Comparison of ENCODE assay signal across 8 cellular contexts in genomic region chr7:143263266-143264195, GRCh38. TPM values are rescaled to one million over a fixed set of nuclear protein-coding genes. Genes with fewer than 3 reads are reported as not detected.
A peak's percentile ranks its signal among the peaks of the same experiment; 100 is the strongest.
DNase-seq lines count a peak whose midpoint lies in the region; ATAC-seq and TF ChIP-seq lines count a peak whose summit lies in the region.

TSS of gene GSTK1 (plus strand) at chr7:143263441. CDS start at chr7:143263514, 73 bp downstream.

- H3K27ac ChIP-seq in Karpas-422 (ENCODE audit: low read length) (peak within 1 kb of the TSS; percentile 27; the same call in 1 of the 2 replicates), SK-N-SH (ENCODE audit: low read depth in 2 of 2, low read length in 1 of 2) (peak within 1 kb of the TSS; percentile 54 to 79; a peak in 3 of 4 replicates), temporal lobe (ENCODE audit: low read depth, low read length) (peak within 1 kb of the TSS; percentile 25)

- H3K4me2 ChIP-seq in Karpas-422 (ENCODE audit: low read depth, low read length, poor library complexity, severe bottlenecking): peak within 1 kb of the TSS; percentile 74
- H3K4me2 ChIP-seq in SK-N-SH: peak within 1 kb of the TSS; percentile 91

- TF ChIP-seq EP300 in SK-N-SH (IDR thresholded peaks at IDR 0.05; ENCODE audit: borderline replicate concordance in 1 of 2, low read depth in 1 of 2, low read length in 1 of 2): no peak

- H4K20me1 ChIP-seq in Karpas-422 (ENCODE audit: insufficient read depth, low read depth, low read length) (no peaks in the 10 kb centered on the region), SK-N-SH (ENCODE audit: insufficient read depth) (no peaks in the 10 kb centered on the region)

- H3K9ac ChIP-seq in Karpas-422 (ENCODE audit: low read length) (peak within 1 kb of the TSS; percentile 97), SK-N-SH (peak within 1 kb of the TSS; percentile 72)

- H3K79me2 ChIP-seq in Karpas-422 (ENCODE audit: low read length) (peaks cover 15% of the 10 kb centered on the region), SK-N-SH (ENCODE audit: insufficient read depth) (peaks cover 23% of the 10 kb centered on the region)

- CTCF ChIA-PET in SK-N-SH (lab: Yijun Ruan, JAX): interaction anchor here (0.9 to 3.9 kb wide), 15 partner anchors 13 to 153 kb away, joined by 3 to 17 read pairs (median 5); partner anchors contain the start of gene CASP2

- 1% methylated on average over 43 of the region's 48 CpGs for WGBS in SK-N-SH (ENCODE audit: low lambda C conversion rate)

- peaks cover 19% of the 10 kb centered on the region for H3K36me3 ChIP-seq in Karpas-422 (ENCODE audit: insufficient read depth, low read length)
- H3K36me3 ChIP-seq in SK-N-SH (replicated peaks in 1 of 2; ENCODE audit: control insufficient read depth in 1 of 2, insufficient read depth in 2 of 2, low read length in 1 of 2): peaks cover 30 to 31% of the 10 kb centered on the region in 2 experiments

- H3K27me3 ChIP-seq in Karpas-422 (ENCODE audit: low read length) (no peaks in the 10 kb centered on the region), SK-N-SH (ENCODE audit: insufficient read depth) (no peaks in the 10 kb centered on the region)

- H3K4me1 ChIP-seq in Karpas-422 (ENCODE audit: low read length) (peaks cover 30% of the 10 kb centered on the region), SK-N-SH (ENCODE audit: control insufficient read depth in 1 of 2, insufficient read depth in 2 of 2, low read depth in 1 of 2, low read length in 1 of 2) (peaks cover 7 to 12% of the 10 kb centered on the region in 2 experiments; a peak in 2 of 4 replicates)

- H2AFZ ChIP-seq in Karpas-422 (ENCODE audit: low read length): peak within 1 kb of the TSS; percentile 98
- H2AFZ ChIP-seq in SK-N-SH (ENCODE audit: low read depth): peak within 1 kb of the TSS; percentile 95

- H3K4me3 ChIP-seq in Karpas-422 (ENCODE audit: low read length): peak within 1 kb of the TSS; percentile 98
- peak within 1 kb of the TSS; percentile 76 to 96 for H3K4me3 ChIP-seq in SK-N-SH (ENCODE audit: low read depth in 2 of 2, low read length in 1 of 2)

- 0 out of 2 replicates have a peak, but pooled peaks have one; percentile 8 for TF ChIP-seq CTCF in SK-N-SH (IDR thresholded peaks at IDR 0.05)
- TF ChIP-seq CTCF in omental fat pad (IDR thresholded peaks at IDR 0.05): no peak

- no peaks in the 10 kb centered on the region for H3K9me3 ChIP-seq in Karpas-422 (ENCODE audit: low read length)
- no peaks in the 10 kb centered on the region for H3K9me3 ChIP-seq in SK-N-SH

- DNase-seq in EL: peak; percentile 69
- DNase-seq in Karpas-422: peak; percentile 91
- DNase-seq in SK-N-SH: peak; percentile 94
- peak; percentile 84 for DNase-seq in activated naive CD4-positive, alpha-beta T cell treated with anti-CD3 and anti-CD28 coated beads, Interleukin-2, amount 50 U/mL, for 16 hours
- DNase-seq in globus pallidus (ENCODE audit: low spot score): peak; percentile 81
- peak; percentile 54 for DNase-seq in omental fat pad (ENCODE audit: low spot score)

- TF ChIP-seq RAD21 in SK-N-SH (IDR thresholded peaks at IDR 0.05; ENCODE audit: low read length): no peak

- H3K9me2 ChIP-seq in Karpas-422 (replicated peaks; ENCODE audit: insufficient read depth, low read length) (no peaks in the 10 kb centered on the region), SK-N-SH (no peaks in the 10 kb centered on the region)

- POLR2A ChIA-PET in SK-N-SH (lab: Yijun Ruan, JAX): interaction anchor here (0.5 to 1.6 kb wide), 11 partner anchors 8 to 256 kb away, joined by 3 to 13 read pairs (median 4); partner anchors contain the start of gene CASP2

- no peaks in the 10 kb centered on the region for H3F3A ChIP-seq in SK-N-SH (replicated peaks; ENCODE audit: insufficient read depth)

- ATAC-seq in GM21786 (IDR thresholded peaks at IDR 0.05; ENCODE audit: unreplicated experiment) (peak; percentile 99), omental fat pad (ENCODE audit: low FRiP score) (peak; percentile 91)

TF ChIP-seq in SK-N-SH, 30 proteins besides CTCF, POLR2A, EP300 and RAD21:
- TF ChIP-seq GABPA (IDR thresholded peaks at IDR 0.05; ENCODE audit: low read depth) (peak; percentile 71), CHD2 (IDR thresholded peaks at IDR 0.05; ENCODE audit: low read length, partially characterized antibody) (peak; percentile 38), REST (IDR thresholded peaks at IDR 0.05; ENCODE audit: low read depth, low read length) (0 out of 2 replicates have a peak, but pooled peaks have one; percentile 11), NRF1 (IDR thresholded peaks at IDR 0.05; ENCODE audit: low read depth, low read length) (peak; percentile 80), IRF3 (IDR thresholded peaks at IDR 0.05; ENCODE audit: low read depth, low read length) (no peak), MEF2A (IDR thresholded peaks at IDR 0.05; ENCODE audit: borderline replicate concordance, low read depth) (no peak), GATA2 (CRISPR knock-in tag; IDR thresholded peaks at IDR 0.05) (no peak), FOXJ3 (CRISPR knock-in tag; IDR thresholded peaks at IDR 0.05) (peak; percentile 64), TEAD4 (IDR thresholded peaks at IDR 0.05; ENCODE audit: borderline replicate concordance, insufficient read depth) (no peak), SIN3A (IDR thresholded peaks at IDR 0.05; ENCODE audit: borderline replicate concordance, low read depth, low read length) (peak; percentile 83; the same call in 1 of the 2 replicates), FOSL2 (IDR thresholded peaks at IDR 0.05; ENCODE audit: borderline replicate concordance, low read depth) (no peak), TAF1 (IDR thresholded peaks at IDR 0.05; ENCODE audit: borderline replicate concordance, low read depth, low read length) (peak; percentile 90), TCF12 (IDR thresholded peaks at IDR 0.05) (no peak; the same call in 1 of the 2 replicates), ELF1 (IDR thresholded peaks at IDR 0.05) (peak; percentile 91), EZH2phosphoT487 (IDR thresholded peaks at IDR 0.05; ENCODE audit: borderline replicate concordance, low read depth) (no peak), POLR2AphosphoS5 (IDR thresholded peaks at IDR 0.05; ENCODE audit: low read depth, low read length) (peak; percentile 99), MXI1 (IDR thresholded peaks at IDR 0.05; ENCODE audit: low read depth, low read length) (peak; percentile 92)
- TF ChIP-seq, protein P1, sequence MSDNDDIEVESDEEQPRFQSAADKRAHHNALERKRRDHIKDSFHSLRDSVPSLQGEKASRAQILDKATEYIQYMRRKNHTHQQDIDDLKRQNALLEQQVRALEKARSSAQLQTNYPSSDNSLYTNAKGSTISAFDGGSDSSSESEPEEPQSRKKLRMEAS (IDR thresholded peaks at IDR 0.05; ENCODE audit: low read depth): peak; percentile 88

RNA-seq across cellular contexts. Expression of gene GSTK1, which starts in this region (rescaled TPM):
- 156 and 174 TPM in 2 replicates for total RNA-seq in Karpas-422 (2014; rRNA removed; shearing (Covaris generic); ENCODE audit: low replicate concordance)
- polyA plus RNA-seq in SK-N-SH (2012; rRNA removed): 299 and 354 TPM in 2 replicates
- polyA plus RNA-seq in SK-N-SH (2012; cell fraction: cytosol; rRNA removed): 210 and 257 TPM in 2 replicates
- polyA plus RNA-seq in SK-N-SH (2012; cell fraction: nucleus; rRNA removed): 826 and 869 TPM in 2 replicates
- total RNA-seq in omental fat pad: 100 to 1,000 TPM; 159 to 243 (median 177) TPM
- total RNA-seq in temporal lobe: 36.9 TPM

Comparison
In these comparisons a context has a peak if more than half of its experiments do, and no peak if none do; other contexts are left out.
1. Peak in every context shown above with its lines: DNase-seq, ATAC-seq, H3K4me3 ChIP-seq and H3K27ac ChIP-seq.